Comparison of ENCODE assay signal across 22 cellular contexts in genomic region chr16:1336619-1337018, GRCh38. TPM values are rescaled to one million over a fixed set of nuclear protein-coding genes. Genes with fewer than 3 reads are reported as not detected.
"Had no signal": no experiment of that assay in that cellular context is flagged by ENCODE, and none has a peak within 500 bp of the region (broad histone marks: within the 10 kb centered on the region; RNA-seq: fewer than 3 reads in every experiment).

No MANE protein-coding gene starts in this region.

- DNase-seq: effector memory CD4-positive, alpha-beta T cell; esophagus squamous epithelium; foreskin fibroblast; immature natural killer cell; left cardiac atrium; left ventricle myocardium inferior; lower lobe of right lung; mesenchymal stem cell; naive B cell; spleen; stimulated activated CD4-positive, alpha-beta T cell treated with anti-CD3 and anti-CD28 coated beads, Interleukin-15, amount 100 ng/mL, for 24 hours; stimulated activated CD4-positive, alpha-beta T cell treated with anti-CD3 and anti-CD28 coated beads, Interleukin-1b, Interleukin-23, amount 100 ng/mL, for 48 hours; stimulated activated CD4-positive, alpha-beta T cell treated with anti-CD3 and anti-CD28 coated beads, Interleukin-4, amount 100 ng/mL, for 24 hours; stimulated activated naive CD8-positive, alpha-beta T cell treated with anti-CD3 and anti-CD28 coated beads, Interleukin-15, amount 100 ng/mL, for 72 hours; testis; upper lobe of right lung had no signal

- H3K27ac Mint-ChIP-seq: immature natural killer cell; nephron; stimulated activated memory B cell treated with anti-CD40 and anti-IgM and Interleukin-4, amounts not matched to agents 10 μg/mL and 1 μg/mL and 100 μg/mL, for 72 hours; stimulated activated naive CD8-positive, alpha-beta T cell treated with anti-CD3 and anti-CD28 coated beads, Interleukin-15, amount 100 ng/mL, for 72 hours had no signal

- H3K4me1 Mint-ChIP-seq: nephron had no signal

- H3K36me3 ChIP-seq: esophagus squamous epithelium, left ventricle myocardium inferior, lower lobe of right lung, spleen, tibial nerve, upper lobe of right lung, vagina had no signal

- H3K9me3 Mint-ChIP-seq: immature natural killer cell; nephron; stimulated activated memory B cell treated with anti-CD40 and anti-IgM and Interleukin-4, amounts not matched to agents 10 μg/mL and 1 μg/mL and 100 μg/mL, for 72 hours; stimulated activated naive CD8-positive, alpha-beta T cell treated with anti-CD3 and anti-CD28 coated beads, Interleukin-15, amount 100 ng/mL, for 72 hours had no signal

- ATAC-seq: left cardiac atrium; lower lobe of right lung; sciatic nerve; stimulated activated memory B cell treated with anti-CD40 and anti-IgM and Interleukin-4, amounts not matched to agents 10 μg/mL and 1 μg/mL and 100 μg/mL, for 72 hours; stimulated activated naive CD8-positive, alpha-beta T cell treated with anti-CD3 and anti-CD28 coated beads, Interleukin-15, amount 100 ng/mL, for 72 hours; upper lobe of right lung had no signal

- H3K27ac ChIP-seq: esophagus squamous epithelium, left ventricle myocardium inferior, lower lobe of right lung, spleen, testis, tibial nerve, upper lobe of right lung, vagina had no signal

- H3K36me3 Mint-ChIP-seq: immature natural killer cell; naive B cell; stimulated activated memory B cell treated with anti-CD40 and anti-IgM and Interleukin-4, amounts not matched to agents 10 μg/mL and 1 μg/mL and 100 μg/mL, for 72 hours had no signal

- H3K27me3 ChIP-seq: testis had no signal

- H3K4me3 ChIP-seq: esophagus squamous epithelium, left ventricle myocardium inferior, lower lobe of right lung, spleen, testis, tibial nerve, upper lobe of right lung, vagina had no signal

- H3K9me3 ChIP-seq: esophagus squamous epithelium, left ventricle myocardium inferior, lower lobe of right lung, spleen, testis, tibial nerve, upper lobe of right lung, vagina had no signal

- H3K4me3 Mint-ChIP-seq: immature natural killer cell; nephron; stimulated activated memory B cell treated with anti-CD40 and anti-IgM and Interleukin-4, amounts not matched to agents 10 μg/mL and 1 μg/mL and 100 μg/mL, for 72 hours; stimulated activated naive CD8-positive, alpha-beta T cell treated with anti-CD3 and anti-CD28 coated beads, Interleukin-15, amount 100 ng/mL, for 72 hours had no signal

RNA-seq across cellular contexts. Expression of gene BAIAP3, which starts 3.2 kb away (rescaled TPM):
- polyA plus RNA-seq: keratinocyte had no signal
